30 cellular contexts compared by ENCODE assay signal in the genomic region with DNA sequence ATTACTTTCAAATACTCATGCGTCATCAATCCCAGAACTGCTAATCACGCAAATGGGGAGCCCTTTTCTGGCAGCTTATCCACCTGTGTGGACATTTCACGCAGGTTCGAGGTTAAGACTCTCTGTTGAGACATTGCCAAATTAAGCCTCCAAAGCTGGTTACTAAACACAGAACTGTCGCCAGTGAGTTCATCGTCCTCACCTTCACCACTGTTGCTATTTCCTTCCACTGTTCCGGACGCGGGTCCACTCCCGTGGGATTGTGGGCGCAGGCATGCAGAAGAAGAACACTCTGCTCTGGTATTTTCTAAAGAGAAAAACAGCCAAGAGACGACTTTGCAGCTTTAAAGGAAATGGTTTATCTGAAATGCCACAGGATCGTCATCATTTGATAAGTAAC.
"Had no signal": no experiment of that assay in that cellular context is flagged by ENCODE, and none has a peak within 500 bp of the region (broad histone marks: within the 10 kb centered on the region; RNA-seq: fewer than 3 reads in every experiment).

No MANE protein-coding gene starts in this region.

- H3K27me3 Mint-ChIP-seq: naive thymus-derived CD4-positive, alpha-beta T cell; progenitor cell of endocrine pancreas; stimulated activated naive B cell treated with anti-CD40 and anti-IgM and Interleukin-4, amounts not matched to agents 10 μg/mL and 1 μg/mL and 100 μg/mL, for 72 hours; stimulated activated naive CD8-positive, alpha-beta T cell treated with anti-CD3 and anti-CD28 coated beads, Interleukin-15, Interleukin-2, amounts not matched to agents 100 ng/mL and 50 ng/mL, for 24 hours had no signal

- H3K27ac Mint-ChIP-seq: naive thymus-derived CD4-positive, alpha-beta T cell; natural killer cell; nephron; progenitor cell of endocrine pancreas; stimulated activated naive B cell treated with anti-CD40 and anti-IgM and Interleukin-4, amounts not matched to agents 10 μg/mL and 1 μg/mL and 100 μg/mL, for 72 hours; stimulated activated naive CD8-positive, alpha-beta T cell treated with anti-CD3 and anti-CD28 coated beads, Interleukin-15, Interleukin-2, amounts not matched to agents 100 ng/mL and 50 ng/mL, for 24 hours had no signal

- H3K9me3 ChIP-seq: neutrophil, psoas muscle, spleen, stomach, thoracic aorta, thyroid gland, tibial nerve, upper lobe of left lung, vagina had no signal

- H3K27ac ChIP-seq: neutrophil, parathyroid adenoma, psoas muscle, skin epidermis, spleen, stomach, thoracic aorta, thyroid gland, tibial nerve, upper lobe of left lung, vagina had no signal

- H3K9ac ChIP-seq: parathyroid adenoma had no signal

- H3K4me1 ChIP-seq: parathyroid adenoma, psoas muscle, spleen, stomach, thyroid gland, tibial nerve, upper lobe of left lung, vagina had no signal

- H3K27me3 ChIP-seq: neutrophil, spleen, stomach, thyroid gland, tibial nerve, upper lobe of left lung, vagina had no signal

- H3K4me3 ChIP-seq: psoas muscle, skin epidermis, smooth muscle cell, spleen, stomach, thoracic aorta, thyroid gland, tibial nerve, upper lobe of left lung, vagina had no signal

- H3K4me1 Mint-ChIP-seq: naive thymus-derived CD4-positive, alpha-beta T cell; natural killer cell; nephron; stimulated activated naive B cell treated with anti-CD40 and anti-IgM and Interleukin-4, amounts not matched to agents 10 μg/mL and 1 μg/mL and 100 μg/mL, for 72 hours had no signal

- H3K9me3 Mint-ChIP-seq: naive thymus-derived CD4-positive, alpha-beta T cell; natural killer cell; nephron; stimulated activated naive B cell treated with anti-CD40 and anti-IgM and Interleukin-4, amounts not matched to agents 10 μg/mL and 1 μg/mL and 100 μg/mL, for 72 hours; stimulated activated naive CD8-positive, alpha-beta T cell treated with anti-CD3 and anti-CD28 coated beads, Interleukin-15, Interleukin-2, amounts not matched to agents 100 ng/mL and 50 ng/mL, for 24 hours had no signal

- H3K4me3 Mint-ChIP-seq: naive thymus-derived CD4-positive, alpha-beta T cell; natural killer cell; nephron; stimulated activated naive B cell treated with anti-CD40 and anti-IgM and Interleukin-4, amounts not matched to agents 10 μg/mL and 1 μg/mL and 100 μg/mL, for 72 hours; stimulated activated naive CD8-positive, alpha-beta T cell treated with anti-CD3 and anti-CD28 coated beads, Interleukin-15, Interleukin-2, amounts not matched to agents 100 ng/mL and 50 ng/mL, for 24 hours had no signal

- DNase-seq: naive thymus-derived CD4-positive, alpha-beta T cell; natural killer cell; nucleus accumbens; posterior cingulate gyrus; psoas muscle; right cardiac atrium; spleen; stimulated activated CD4-positive, alpha-beta T cell treated with anti-CD3 and anti-CD28 coated beads, Interleukin-12 subunit alpha, Interleukin-12 subunit beta, amount 100 ng/mL, for 4 hours; stimulated activated CD4-positive, alpha-beta T cell treated with anti-CD3 and anti-CD28 coated beads, Interleukin-1b, Interleukin-23, amount 100 ng/mL, for 48 hours; stimulated activated CD4-positive, alpha-beta T cell treated with anti-CD3 and anti-CD28 coated beads, Interleukin-4, amount 100 ng/mL, for 1 hour; stimulated activated CD4-positive, alpha-beta T cell treated with anti-CD3 and anti-CD28 coated beads, Interleukin-4, amount 100 ng/mL, for 4 hours; stimulated activated CD8-positive, alpha-beta memory T cell treated with anti-CD3 and anti-CD28 coated beads, Interleukin-4, amount 100 ng/mL, for 48 hours; stimulated activated naive B cell treated with anti-CD40 and anti-IgM and Interleukin-4, amounts not matched to agents 10 μg/mL and 1 μg/mL and 100 μg/mL, for 72 hours; stimulated activated naive CD4-positive, alpha-beta T cell treated with Interleukin-2 at 50 U/mL for 16 hours; stomach; thyroid gland; trophoblast cell; upper lobe of left lung had no signal

- H3K4me2 ChIP-seq: smooth muscle cell had no signal

- ATAC-seq: naive thymus-derived CD4-positive, alpha-beta T cell; natural killer cell; psoas muscle; right cardiac atrium; sciatic nerve; stimulated activated naive B cell treated with anti-CD40 and anti-IgM and Interleukin-4, amounts not matched to agents 10 μg/mL and 1 μg/mL and 100 μg/mL, for 72 hours had no signal

- FAIRE-seq: urothelium cell line had no signal
